In the genomic region with DNA sequence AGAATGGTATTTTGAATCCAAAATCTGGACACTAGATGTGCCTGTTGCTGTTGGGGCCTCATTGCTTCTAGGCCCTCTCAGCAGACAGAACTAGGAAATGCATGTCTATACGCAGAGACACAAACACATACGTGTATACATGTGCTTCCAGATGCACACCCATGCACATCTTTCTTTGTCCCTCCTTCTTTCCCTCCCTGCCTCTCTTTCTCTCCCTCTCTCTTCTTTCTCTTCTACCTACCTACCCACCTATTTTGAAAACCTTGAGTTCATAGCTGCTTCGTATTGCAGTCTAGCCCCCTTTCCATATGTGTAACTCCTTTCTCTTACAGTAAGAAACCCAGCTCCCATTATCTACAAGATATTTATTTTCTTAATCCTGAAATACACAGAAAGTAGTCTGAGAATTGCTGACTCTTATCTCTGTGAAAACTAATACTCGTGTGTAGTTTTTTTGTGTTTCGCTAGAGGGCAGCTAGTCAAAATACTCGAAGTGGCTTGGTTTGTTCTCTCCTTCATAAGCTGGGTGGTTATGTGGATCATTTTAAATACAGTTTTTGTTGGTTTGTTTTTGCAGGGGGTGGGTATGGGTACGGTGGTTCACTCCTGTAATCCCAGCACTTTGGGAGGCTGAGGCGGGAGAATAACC, we compare ENCODE assay signal across 10 cellular contexts. TPM values are rescaled to one million over a fixed set of nuclear protein-coding genes. Genes with fewer than 3 reads are reported as not detected.
DNase-seq lines count a peak whose midpoint lies in the region; ATAC-seq and TF ChIP-seq lines count a peak whose summit lies in the region.
"Had no signal": no experiment of that assay in that cellular context is flagged by ENCODE, and none has a peak within 500 bp of the region (broad histone marks: within the 10 kb centered on the region; RNA-seq: fewer than 3 reads in every experiment).

No MANE protein-coding gene starts in this region.

- H3K27ac Mint-ChIP-seq in neural crest cell (ENCODE audit: unreplicated experiment) (no peak overlapping the region), T-cell (no peak overlapping the region)

- H3K4me3 ChIP-seq in GM12865 (ENCODE audit: low read depth, low read length) (no peak overlapping the region), cardiac fibroblast (replicated peaks in 1 of 2; ENCODE audit: low read depth in 2 of 2, low read length in 2 of 2) (no peak overlapping the region)

- no peaks in the 10 kb centered on the region for H3K4me1 Mint-ChIP-seq in neural crest cell
- H3K4me1 Mint-ChIP-seq in T-cell: peaks cover 0 to 6% (median 0%) of the 10 kb centered on the region in 3 donors

- no peak for DNase-seq in GM12865 (ENCODE audit: low read depth)
- peak; percentile 40 for DNase-seq in NCI-H460 (ENCODE audit: extremely low read depth, low read depth)
- peak; percentile 50 to 57 for DNase-seq in cardiac fibroblast (ENCODE audit: low read depth in 2 of 2)
- DNase-seq in neural crest cell (ENCODE audit: low read depth, low spot score): no peak
- DNase-seq in T-cell: no peak
- DNase-seq in NCI-H2107 treated with DMSO at 0.1 percent for 48 hours (lab: John Stamatoyannopoulos, UW; ENCODE audit: unreplicated experiment): no peak
- no peak for DNase-seq in effector CD8-positive, alpha-beta T cell (lab: John Stamatoyannopoulos, UW)
- DNase-seq in medulla oblongata (ENCODE audit: extremely low spot score): no peak
- DNase-seq: activated CD4-positive, alpha-beta T cell treated with anti-CD3 and anti-CD28 coated beads for 48 hours; NCI-H2029 treated with DMSO at 0.1 percent for 48 hours had no signal

- H3K4me3 Mint-ChIP-seq in neural crest cell (no peak overlapping the region), T-cell (no peak overlapping the region)

- H3K36me3 Mint-ChIP-seq in neural crest cell (ENCODE audit: low read depth): no peaks in the 10 kb centered on the region
- H3K36me3 Mint-ChIP-seq in T-cell: no peaks in the 10 kb centered on the region

- CTCF ChIA-PET in T-cell (lab: Charles Lee): interaction anchor here (0.6 to 1.2 kb wide), 4 partner anchors 13 to 177 kb away, joined by 3 to 4 read pairs (median 3); no protein-coding TSS in a partner anchor

- POLR2A ChIA-PET in T-cell (lab: Charles Lee): interaction anchor here in 1 of 2 donors (0.6 kb wide), 1 partner anchor 10 kb away, joined by 4 read pairs; no protein-coding TSS in a partner anchor

- H3K27me3 Mint-ChIP-seq in neural crest cell (ENCODE audit: low read depth) (no peaks in the 10 kb centered on the region), T-cell (no peaks in the 10 kb centered on the region)

- H3K9me3 Mint-ChIP-seq in neural crest cell: no peaks in the 10 kb centered on the region
- H3K9me3 Mint-ChIP-seq in T-cell: no peaks in the 10 kb centered on the region

- no peak for ATAC-seq in T-cell (replicated peaks in 1 of 4)

- peak; percentile 37 for TF ChIP-seq CTCF in GM12865 (IDR thresholded peaks at IDR 0.05; ENCODE audit: insufficient read depth, low read depth, low read length, missing control alignments)
- peak; percentile 39 for TF ChIP-seq CTCF in cardiac fibroblast (IDR thresholded peaks at IDR 0.05; ENCODE audit: low read depth, low read length)
- TF ChIP-seq CTCF in neural crest cell (conservative IDR thresholded peaks at IDR 0.05): peak; percentile 52

RNA-seq across cellular contexts. Expression of a gene that starts 18.5 kb away (rescaled TPM):
- 3,004 and 3,553 TPM in 2 replicates for total RNA-seq in NCI-H460 (2014; rRNA removed; shearing (Covaris generic))
- 1,594 and 1,849 TPM in 2 replicates for polyA plus RNA-seq in NCI-H460 (2014; cell fraction: nucleus; rRNA removed)
- total RNA-seq in neural crest cell (1,918 and 2,125 TPM in 2 replicates), T-cell (1,000 to 10,000 TPM; 3,117 to 3,787 (median 3,363) TPM)

RNA-seq across cellular contexts. Expression of a gene that starts 26.4 kb away (rescaled TPM):
- total RNA-seq in NCI-H460 (2014; rRNA removed; shearing (Covaris generic)): 0.12 and 0.57 TPM in 2 replicates
- 0.64 and 2.1 TPM in 2 replicates for polyA plus RNA-seq in NCI-H460 (2014; cell fraction: nucleus; rRNA removed)
- total RNA-seq in neural crest cell (14.8 and 15.5 TPM in 2 replicates), T-cell (1 to 10 TPM; 2.1 to 5.9 (median 3.2) TPM)

Comparison
In these comparisons a context has a peak if more than half of its experiments do, and no peak if none do; other contexts are left out.
1. DNase-seq: peak in NCI-H460 (single experiment) and cardiac fibroblast (2 of 2); none in GM12865 (single experiment), neural crest cell (single experiment), T-cell (0 of 34), NCI-H2107 treated with DMSO at 0.1 percent for 48 hours (single experiment), effector CD8-positive, alpha-beta T cell (single experiment) and medulla oblongata (single experiment).
2. Peak in every context shown above with its lines, with median percentiles within 50 percentile points of each other: CTCF ChIP-seq.